In the genomic region with DNA sequence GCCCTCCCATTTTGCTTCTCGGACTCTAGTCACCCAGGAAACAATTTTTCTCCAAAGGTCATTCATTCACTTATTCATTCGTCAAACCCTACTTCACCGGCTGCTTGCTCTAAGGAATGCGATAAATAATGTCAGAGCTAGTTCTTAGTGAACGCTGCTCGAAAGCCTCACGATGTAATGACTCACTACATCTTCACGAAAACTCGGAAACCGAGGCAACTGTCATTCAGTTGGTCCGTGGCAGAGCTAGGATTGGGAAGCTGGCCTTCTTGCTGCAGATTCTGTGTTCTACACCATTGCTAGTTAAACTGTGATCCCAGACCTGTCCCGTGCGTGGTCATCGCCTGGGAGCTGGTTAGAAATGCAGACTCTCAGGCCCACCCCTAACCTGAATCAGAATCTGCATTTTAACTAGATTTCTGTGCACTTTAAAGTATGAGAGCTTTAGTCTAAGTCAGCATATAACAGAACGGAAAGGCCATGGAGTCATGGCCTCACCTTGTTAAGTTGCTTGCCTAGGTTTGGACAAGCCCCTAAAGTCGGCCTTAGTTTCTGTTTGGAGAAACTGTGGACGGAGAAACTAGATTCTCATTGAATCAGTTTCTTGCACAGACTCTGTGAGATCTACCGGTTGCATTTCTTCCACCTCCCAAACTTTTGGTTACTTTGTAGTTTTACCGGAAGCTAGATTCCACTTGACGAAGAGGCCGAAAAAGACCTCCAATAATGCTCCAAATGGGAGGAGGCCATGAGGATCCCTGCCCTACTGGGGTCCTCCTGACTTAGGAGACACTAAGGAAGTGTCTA, we compare ENCODE assay signal across 7 cellular contexts. TPM values are rescaled to one million over a fixed set of nuclear protein-coding genes. Genes with fewer than 3 reads are reported as not detected.
A peak's percentile ranks its signal among the peaks of the same experiment; 100 is the strongest.
DNase-seq lines count a peak whose midpoint lies in the region; ATAC-seq, FAIRE-seq and TF ChIP-seq lines count a peak whose summit lies in the region.

No MANE protein-coding gene starts in this region.

- H3K36me3 ChIP-seq in mucosa of rectum (ENCODE audit: control insufficient read depth in 2 of 2, insufficient read depth in 2 of 2, low read length in 2 of 2), result peaks cover 0 to under 1% of the 10 kb centered on the region in 2 donors

- H3K9me3 ChIP-seq in mucosa of rectum (ENCODE audit: control insufficient read depth in 2 of 2, low read length in 2 of 2), result no peaks in the 10 kb centered on the region

- peak overlapping the region; percentile 13 to 42 for H3K9ac ChIP-seq in mucosa of rectum (ENCODE audit: low read depth in 1 of 2, low read length in 2 of 2)

- TF ChIP-seq CTCF in NB4 (IDR thresholded peaks at IDR 0.05; ENCODE audit: low read depth, low read length) (no peak), choroid plexus epithelial cell (conservative IDR thresholded peaks at IDR 0.05; ENCODE audit: low read depth, low read length) (no peak)

- no peak for FAIRE-seq in GM12891 (lab: Jason Lieb, UNC)

- H3K27me3 ChIP-seq in mucosa of rectum (ENCODE audit: control insufficient read depth in 2 of 2, insufficient read depth in 2 of 2, low read length in 2 of 2), result no peaks in the 10 kb centered on the region

- DNase-seq in NB4 (ENCODE audit: low read depth) (no peak), choroid plexus epithelial cell (ENCODE audit: low read depth) (peak; percentile 89), GM12891 (ENCODE audit: insufficient read length, low spot score) (no peak), NCI-H1092 (lab: John Stamatoyannopoulos, UW) (no peak), NCI-H510A (lab: John Stamatoyannopoulos, UW) (no peak)

- peak; percentile 4 for ATAC-seq in GM21529 (IDR thresholded peaks at IDR 0.05; ENCODE audit: unreplicated experiment)

- peak overlapping the region; percentile 29 to 73 for H3K27ac ChIP-seq in mucosa of rectum (ENCODE audit: low read depth in 2 of 2, low read length in 2 of 2)

- H3K4me3 ChIP-seq in NB4 (ENCODE audit: low read depth, low read length) (peak overlapping the region; percentile 67), choroid plexus epithelial cell (ENCODE audit: low read depth, low read length) (peak overlapping the region; percentile 84), mucosa of rectum (ENCODE audit: low read length in 2 of 2) (peak overlapping the region; percentile 77 to 93)

- peaks cover 24 to 28% of the 10 kb centered on the region in 2 donors for H3K4me1 ChIP-seq in mucosa of rectum (ENCODE audit: control insufficient read depth in 2 of 2, insufficient read depth in 2 of 2, low read length in 2 of 2)

- TF ChIP-seq POLR2A in NB4 (IDR thresholded peaks at IDR 0.05; ENCODE audit: extremely low read depth, insufficient read length), result no peak
- TF ChIP-seq POLR2A in GM12891 (IDR thresholded peaks at IDR 0.05; ENCODE audit: low read depth, low read length), result no peak

TF ChIP-seq in GM12891, 5 proteins besides CTCF, POLR2A, EP300 and RAD21:
- TF ChIP-seq POU2F2 (IDR thresholded peaks at IDR 0.05; ENCODE audit: low read depth, low read length), result no peak; the same call in 1 of the 2 replicates
- no peak for TF ChIP-seq POLR2AphosphoS5 (IDR thresholded peaks at IDR 0.05; ENCODE audit: low read depth, low read length)
- no peak; the same call in 1 of the 2 replicates for TF ChIP-seq TAF1 (IDR thresholded peaks at IDR 0.05; ENCODE audit: low read depth, low read length)
- no peak for TF ChIP-seq PAX5 (IDR thresholded peaks at IDR 0.05; ENCODE audit: insufficient read depth, low read length, severe bottlenecking)
- no peak for TF ChIP-seq SPI1 (IDR thresholded peaks at IDR 0.05; ENCODE audit: low read depth, low read length)

RNA-seq across cellular contexts. Expression of gene CCND3, which starts 0.6 kb away (rescaled TPM):
- 42.6 TPM for polyA plus RNA-seq in GM12891 (2012; ENCODE audit: low read depth, missing spikeins)

RNA-seq across cellular contexts. Expression of gene BYSL, which starts 20.9 kb away (rescaled TPM):
- polyA plus RNA-seq in GM12891 (2012; ENCODE audit: low read depth, missing spikeins), result 19.1 TPM

RNA-seq across cellular contexts. Expression of gene MED20, which starts 21.3 kb away (rescaled TPM):
- polyA plus RNA-seq in GM12891 (2012; ENCODE audit: low read depth, missing spikeins), result 7.1 TPM

RNA-seq across cellular contexts. Expression of gene USP49, which starts 47.1 kb away (rescaled TPM):
- 4.0 TPM for polyA plus RNA-seq in GM12891 (2012; ENCODE audit: low read depth, missing spikeins)
